7 cellular contexts compared by ENCODE assay signal in genomic region chr5:154363411-154363810, GRCh38.
"Had no signal": no experiment of that assay in that cellular context is flagged by ENCODE, and none has a peak within 500 bp of the region (broad histone marks: within the 10 kb centered on the region; RNA-seq: fewer than 3 reads in every experiment).

No MANE protein-coding gene starts in this region.

- H3K4me2 ChIP-seq: GM23338, KMS-11 had no signal

- H3K27ac ChIP-seq: KMS-11 had no signal

- H3K9ac ChIP-seq: KMS-11 had no signal

- H2AFZ ChIP-seq: GM23338 had no signal

- DNase-seq: H9, HCEC 1CT, HFFc6, IMR-90, KBM-7 had no signal

- H3K4me3 ChIP-seq: GM23338 had no signal

- ATAC-seq: GM23338 had no signal

- H3K4me3 Mint-ChIP-seq: GM23338, H9, HFFc6 had no signal

- H3K27ac Mint-ChIP-seq: GM23338, H9 had no signal

- H3K9me3 Mint-ChIP-seq: GM23338, H9, HFFc6 had no signal
